ENCODE assay signal across 1 cellular context in genomic region chr3:146967786-146968185, GRCh38.
TF ChIP-seq lines count a peak whose summit lies in the region.

No MANE protein-coding gene starts in this region.

TF ChIP-seq in SK-N-SH treated with all-trans-retinoic acid at 6 μM for 48 hours, 23 proteins besides CTCF, POLR2A, EP300 and RAD21 (continued from another document):
- TF ChIP-seq CSRNP3 (CRISPR knock-in tag; IDR thresholded peaks at IDR 0.05) = no peak
- TF ChIP-seq TCF4 (CRISPR knock-in tag; IDR thresholded peaks at IDR 0.05; ENCODE audit: borderline replicate concordance) = no peak
- TF ChIP-seq PPARA (CRISPR knock-in tag; IDR thresholded peaks at IDR 0.05; ENCODE audit: borderline replicate concordance) = no peak
- TF ChIP-seq BACH2 (CRISPR knock-in tag; IDR thresholded peaks at IDR 0.05; ENCODE audit: borderline replicate concordance) = no peak
- TF ChIP-seq TSHZ2 (CRISPR knock-in tag; IDR thresholded peaks at IDR 0.05) = no peak
- no peak for TF ChIP-seq ARNTL (CRISPR knock-in tag; IDR thresholded peaks at IDR 0.05; ENCODE audit: borderline replicate concordance, low read depth)
- no peak for TF ChIP-seq OSR1 (CRISPR knock-in tag; IDR thresholded peaks at IDR 0.05)
- TF ChIP-seq RARB (CRISPR knock-in tag; IDR thresholded peaks at IDR 0.05) = no peak
TF ChIP-seq in SK-N-SH treated with all-trans-retinoic acid at 6 μM for 48 hours: peak in this region for 0.
